ENCODE assay signal across 9 cellular contexts in genomic region chr16:19410435-19411153, GRCh38. TPM values are rescaled to one million over a fixed set of nuclear protein-coding genes. Genes with fewer than 3 reads are reported as not detected.
DNase-seq lines count a peak whose midpoint lies in the region; TF ChIP-seq lines count a peak whose summit lies in the region.
"Had no signal": no experiment of that assay in that cellular context is flagged by ENCODE, and none has a peak within 500 bp of the region (broad histone marks: within the 10 kb centered on the region; RNA-seq: fewer than 3 reads in every experiment).

No MANE protein-coding gene starts in this region.

- H3K4me1 Mint-ChIP-seq in neural crest cell: peaks cover 13% of the 10 kb centered on the region

- peak overlapping the region; percentile 75 for H3K4me3 Mint-ChIP-seq in neural crest cell

- DNase-seq in NOMO-1 (lab: John Stamatoyannopoulos, UW; ENCODE audit: unreplicated experiment in 2 of 2) (peak; percentile 4 to 11), NOMO-1 treated with dmso at 0.1 percent for 144 hours (lab: John Stamatoyannopoulos, UW; ENCODE audit: unreplicated experiment) (no peak), NCI-H69 (lab: John Stamatoyannopoulos, UW) (peak; percentile 88), ecto neural progenitor cell (ENCODE audit: low spot score) (peak; percentile 82), neural crest cell (ENCODE audit: low read depth, low spot score) (peak; percentile 45), NCI-H187 (lab: John Stamatoyannopoulos, UW) (no peak), GF-D8 (lab: John Stamatoyannopoulos, UW) (no peak), NCI-H1436 treated with DMSO at 0.1 percent for 48 hours (lab: John Stamatoyannopoulos, UW) (no peak)

- no peaks in the 10 kb centered on the region for H3K9me3 Mint-ChIP-seq in neural crest cell

- H3K27ac Mint-ChIP-seq in neural crest cell (ENCODE audit: unreplicated experiment): no peak overlapping the region

- peaks cover 63% of the 10 kb centered on the region for H3K27me3 Mint-ChIP-seq in neural crest cell (ENCODE audit: low read depth)

- TF ChIP-seq CTCF in neural crest cell (conservative IDR thresholded peaks at IDR 0.05): peak; percentile 50

- H3K36me3 Mint-ChIP-seq in neural crest cell (ENCODE audit: low read depth): no peaks in the 10 kb centered on the region

RNA-seq across cellular contexts. Expression of gene TMC5, which starts 7.1 kb away (rescaled TPM):
- not detected in 2 replicates for total RNA-seq in neural crest cell
- total RNA-seq: activated CD8-positive, alpha-beta memory T cell treated with anti-CD3 and anti-CD28 coated beads for 36 hours had no signal

Comparison
In these comparisons a context has a peak if more than half of its experiments do, and no peak if none do; other contexts are left out.
1. DNase-seq: peak in NOMO-1 (2 of 2), NCI-H69 (single experiment), ecto neural progenitor cell (single experiment) and neural crest cell (single experiment); none in NOMO-1 treated with dmso at 0.1 percent for 144 hours (single experiment), NCI-H187 (0 of 2), GF-D8 (single experiment) and NCI-H1436 treated with DMSO at 0.1 percent for 48 hours (single experiment).